Comparison of ENCODE assay signal across 8 cellular contexts in genomic region chr11:118620529-118621070, GRCh38. TPM values are rescaled to one million over a fixed set of nuclear protein-coding genes. Genes with fewer than 3 reads are reported as not detected.
DNase-seq lines count a peak whose midpoint lies in the region; ATAC-seq, FAIRE-seq and TF ChIP-seq lines count a peak whose summit lies in the region.

No MANE protein-coding gene starts in this region.

- ATAC-seq in natural killer cell (peak in 1 of 3 donors; percentile 14), HG03442 (IDR thresholded peaks at IDR 0.05; ENCODE audit: unreplicated experiment) (no peak), left lobe of liver (no peak)

- H3K9me3 Mint-ChIP-seq in natural killer cell, result no peaks in the 10 kb centered on the region

- FAIRE-seq in RCC 7860 (lab: Jason Lieb, UNC), result no peak

- intact Hi-C loops in natural killer cell (cut with micrococcal nuclease), result no loop called here

- H3K4me3 ChIP-seq in BJ (ENCODE audit: low read depth, low read length) (peak overlapping the region; percentile 63), endocrine pancreas (ENCODE audit: control insufficient read depth, insufficient read depth, low read length) (no peak overlapping the region)

- peaks cover 28% of the 10 kb centered on the region for H3K36me3 ChIP-seq in BJ (ENCODE audit: control insufficient read depth, insufficient read depth, low read length)
- H3K36me3 ChIP-seq in endocrine pancreas (ENCODE audit: control insufficient read depth, insufficient read depth, low read length), result no peaks in the 10 kb centered on the region

- H3K27me3 ChIP-seq in BJ (ENCODE audit: control insufficient read depth, insufficient read depth, low read length), result no peaks in the 10 kb centered on the region
- H3K27me3 ChIP-seq in endocrine pancreas (ENCODE audit: control insufficient read depth, insufficient read depth, low read length), result no peaks in the 10 kb centered on the region

- H3K9ac ChIP-seq in endocrine pancreas (ENCODE audit: control insufficient read depth, insufficient read depth, low read length), result peak overlapping the region; percentile 54

- H3K36me3 Mint-ChIP-seq in natural killer cell, result no peaks in the 10 kb centered on the region

- H3K4me3 Mint-ChIP-seq in natural killer cell, result peak overlapping the region; percentile 84

- no peaks in the 10 kb centered on the region for H3K4me1 ChIP-seq in endocrine pancreas (ENCODE audit: control insufficient read depth, insufficient read depth, low read length)

- POLR2A ChIA-PET in BJ (lab: Charles Lee), result interaction anchor here (0.5 to 1.0 kb wide), 3 partner anchors 13 to 338 kb away, joined by 3 to 4 read pairs (median 4); partner anchors contain the start of gene PHLDB1

- DNase-seq in BJ (ENCODE audit: low read depth), result no peak
- DNase-seq in RCC 7860 (ENCODE audit: low spot score), result peak; percentile 64
- no peak for DNase-seq in natural killer cell
- DNase-seq in effector CD8-positive, alpha-beta T cell (lab: John Stamatoyannopoulos, UW), result no peak
- DNase-seq in left lobe of liver (ENCODE audit: low spot score), result no peak
- no peak for DNase-seq in DMS79 treated with DMSO at 0.1 percent for 48 hours (lab: John Stamatoyannopoulos, UW)

- CTCF ChIA-PET in BJ (lab: Yijun Ruan, JAX), result interaction anchor here (1.2 to 8.2 kb wide), 5 partner anchors 8 to 307 kb away, joined by 3 to 71 read pairs (median 4); partner anchors contain the start of gene PHLDB1

- H3K9me3 ChIP-seq in endocrine pancreas (ENCODE audit: control insufficient read depth, low read length), result no peaks in the 10 kb centered on the region

- peaks cover 0 to 9% of the 10 kb centered on the region in 2 donors for H3K27me3 Mint-ChIP-seq in natural killer cell (ENCODE audit: low read depth in 2 of 2)

- H3K27ac Mint-ChIP-seq in natural killer cell, result peak overlapping the region in 1 of 2 donors; percentile 41

- H3K4me1 Mint-ChIP-seq in natural killer cell, result peaks cover 7 to 8% of the 10 kb centered on the region in 2 donors

- TF ChIP-seq CTCF in BJ (IDR thresholded peaks at IDR 0.05; ENCODE audit: insufficient read depth, low read depth, low read length) (no peak), natural killer cell (IDR thresholded peaks at IDR 0.05) (no peak)

RNA-seq across cellular contexts. Expression of gene PHLDB1, which starts 13.2 kb away (rescaled TPM):
- 51.1 and 74.7 TPM in 2 replicates for polyA plus RNA-seq in BJ (2011; rRNA removed)
- polyA minus RNA-seq in BJ (2011; rRNA and poly(A)+ RNA removed), result 75.4 and 90.5 TPM in 2 replicates
- total RNA-seq in natural killer cell (1 to 10 TPM in 1 of 3 donors, under 1 TPM in 2; 0.75 to 1.1 (median 0.95) TPM), left lobe of liver (7.5 TPM)

RNA-seq across cellular contexts. Expression of gene ARCN1, which starts 48.4 kb away (rescaled TPM):
- polyA plus RNA-seq in BJ (2011; rRNA removed), result 206 and 286 TPM in 2 replicates
- 106 and 126 TPM in 2 replicates for polyA minus RNA-seq in BJ (2011; rRNA and poly(A)+ RNA removed)
- total RNA-seq in natural killer cell (10 to 100 TPM; 72.9 to 88.6 (median 88.4) TPM), left lobe of liver (61.0 TPM)

RNA-seq across cellular contexts. Expression of gene IFT46, which starts 54.9 kb away (rescaled TPM):
- polyA plus RNA-seq in BJ (2011; rRNA removed), result 34.8 and 41.4 TPM in 2 replicates
- 13.6 and 20.9 TPM in 2 replicates for polyA minus RNA-seq in BJ (2011; rRNA and poly(A)+ RNA removed)
- total RNA-seq in natural killer cell, result 1 to 10 TPM; 7.2 to 9.8 (median 8.1) TPM
- total RNA-seq in left lobe of liver, result 5.4 TPM

RNA-seq across cellular contexts. Expression of gene TREH, which starts 58.9 kb away (rescaled TPM):
- polyA plus RNA-seq in BJ (2011; rRNA removed), result not detected in 2 replicates
- polyA minus RNA-seq in BJ (2011; rRNA and poly(A)+ RNA removed), result 0.09 TPM in 1 of 2 replicates, not detected in the other
- not detected for total RNA-seq in natural killer cell
- total RNA-seq in left lobe of liver, result 3.4 TPM
